ENCODE assay signal across 1 cellular context in genomic region chr5:88815048-88815789, GRCh38.
TF ChIP-seq lines count a peak whose summit lies in the region.

No MANE protein-coding gene starts in this region.

TF ChIP-seq in GM12878, 131 proteins besides CTCF, POLR2A, EP300 and RAD21 (continued from another document):
- TF ChIP-seq NKRF (conservative IDR thresholded peaks at IDR 0.05) (no peak), ATF7 (IDR thresholded peaks at IDR 0.05; ENCODE audit: low read depth) (peak; percentile 52; the same call in 1 of the 2 replicates), SPI1 (IDR thresholded peaks at IDR 0.05; ENCODE audit: borderline replicate concordance, insufficient read depth, low read depth, low read length) (no peak)
